Comparison of ENCODE assay signal across 17 cellular contexts in the genomic region with DNA sequence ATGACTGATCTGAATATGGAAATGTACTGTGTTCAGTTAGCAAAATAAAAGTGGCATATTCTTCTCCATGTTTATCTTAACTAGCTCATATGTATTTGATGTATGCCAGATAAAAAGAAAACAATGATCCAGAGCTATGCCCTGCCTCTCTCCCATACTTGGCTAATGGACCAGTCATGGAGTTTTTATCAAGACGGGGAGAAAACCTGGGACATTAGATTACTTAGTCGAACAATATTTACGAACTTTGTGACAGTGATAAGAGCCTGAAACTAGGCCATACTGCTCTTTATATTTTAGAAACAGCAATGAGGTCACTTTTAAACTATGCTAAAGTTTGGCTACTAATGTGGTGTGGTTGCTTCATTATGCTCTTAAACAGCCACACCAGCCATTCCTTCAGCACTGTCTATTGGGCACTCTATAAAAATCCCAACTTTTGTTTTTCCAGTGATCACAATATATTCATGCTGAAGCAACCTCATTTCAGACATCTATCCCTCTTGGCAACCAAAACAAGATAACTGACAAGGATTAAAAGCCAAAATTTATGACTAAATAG.
DNase-seq lines count a peak whose midpoint lies in the region; ATAC-seq and TF ChIP-seq lines count a peak whose summit lies in the region.
"Had no signal": no experiment of that assay in that cellular context is flagged by ENCODE, and none has a peak within 500 bp of the region (broad histone marks: within the 10 kb centered on the region; RNA-seq: fewer than 3 reads in every experiment).

No MANE protein-coding gene starts in this region.

- 77 to 83% methylated on average over 3 of the region's 3 CpGs for WGBS in GM23248 (ENCODE audit: low coverage in 1 of 2, low lambda C conversion rate in 2 of 2, missing lambda C conversion rate in 2 of 2), 2 experiments

- in situ Hi-C loops in GM23248 (cut with MboI), result no loop called here

- H3K4me2 ChIP-seq in GM23248 (ENCODE audit: unreplicated experiment) (no peak overlapping the region), fibroblast of lung (ENCODE audit: extremely low read depth, insufficient read depth, low read length) (no peak overlapping the region)
- H3K4me2 ChIP-seq: GM23338 had no signal

- H3F3A ChIP-seq in GM23248 (ENCODE audit: insufficient read depth), result no peaks in the 10 kb centered on the region

- H3K9me3 ChIP-seq in GM23248 (ENCODE audit: low read depth) (no peaks in the 10 kb centered on the region), fibroblast of lung (ENCODE audit: control insufficient read depth, insufficient read depth, low read depth, low read length) (no peaks in the 10 kb centered on the region)
- H3K9me3 ChIP-seq: BE2C had no signal

- no peak overlapping the region for H3K4me3 ChIP-seq in GM23248
- H3K4me3 ChIP-seq in fibroblast of lung (replicated peaks in 1 of 4; ENCODE audit: control extremely low read depth in 1 of 4, insufficient read depth in 1 of 4, low read depth in 3 of 4, low read length in 4 of 4), result no peak overlapping the region
- no peak overlapping the region for H3K4me3 ChIP-seq in foreskin fibroblast (ENCODE audit: low read depth in 1 of 2, low read length in 2 of 2)
- H3K4me3 ChIP-seq: GM23338 had no signal

- no peak overlapping the region for H3K27ac Mint-ChIP-seq in activated naive CD8-positive, alpha-beta T cell treated with anti-CD3 and anti-CD28 coated beads for 36 hours
- H3K27ac Mint-ChIP-seq: CD4-positive, CD25-positive, alpha-beta regulatory T cell; GM23338 had no signal

- peak; percentile 8 for DNase-seq in GM23248
- peak; percentile 9 for DNase-seq in amniotic epithelial cell (ENCODE audit: low read depth)
- DNase-seq in fibroblast of lung (ENCODE audit: low read depth in 2 of 2), result peak; percentile 21 to 30
- DNase-seq in foreskin fibroblast, result peak; percentile 24 to 59
- no peak for DNase-seq in activated naive CD8-positive, alpha-beta T cell treated with anti-CD3 and anti-CD28 coated beads for 36 hours
- no peak for DNase-seq in activated gamma-delta T cell (lab: John Stamatoyannopoulos, UW)
- DNase-seq in amniotic stem cell (lab: John Stamatoyannopoulos, UW), result no peak
- DNase-seq: BE2C; C1 segment of cervical spinal cord; CD4-positive, CD25-positive, alpha-beta regulatory T cell; CD8-positive, alpha-beta memory T cell; COR-L47; DMS 273 treated with DMSO at 0.1 percent for 48 hours; DMS53; HCEC 1CT had no signal

- H2AFZ ChIP-seq in GM23248 (no peak overlapping the region), fibroblast of lung (ENCODE audit: low read length) (no peak overlapping the region)
- H2AFZ ChIP-seq: GM23338 had no signal

- H3K36me3 Mint-ChIP-seq in activated naive CD8-positive, alpha-beta T cell treated with anti-CD3 and anti-CD28 coated beads for 36 hours, result no peaks in the 10 kb centered on the region
- H3K36me3 Mint-ChIP-seq: CD4-positive, CD25-positive, alpha-beta regulatory T cell; CD8-positive, alpha-beta memory T cell had no signal

- H3K27ac ChIP-seq in GM23248 (no peak overlapping the region), fibroblast of lung (ENCODE audit: insufficient read depth, low read length) (no peak overlapping the region)

- H3K9me2 ChIP-seq in GM23248 (ENCODE audit: insufficient read depth), result no peaks in the 10 kb centered on the region

- no peak for ATAC-seq in GM18517 (IDR thresholded peaks at IDR 0.05; ENCODE audit: unreplicated experiment)
- ATAC-seq: GM23338 had no signal

- H3K79me2 ChIP-seq in GM23248 (ENCODE audit: insufficient read depth) (no peaks in the 10 kb centered on the region), fibroblast of lung (ENCODE audit: control insufficient read depth, insufficient read depth, low read length) (no peaks in the 10 kb centered on the region)

- no peaks in the 10 kb centered on the region for H3K36me3 ChIP-seq in GM23248 (ENCODE audit: low read depth)
- H3K36me3 ChIP-seq in fibroblast of lung (ENCODE audit: control insufficient read depth, insufficient read depth, low read length), result no peaks in the 10 kb centered on the region
- H3K36me3 ChIP-seq: BE2C had no signal

- H3K4me1 ChIP-seq in GM23248 (ENCODE audit: insufficient read depth) (no peaks in the 10 kb centered on the region), fibroblast of lung (ENCODE audit: control insufficient read depth, extremely low read depth, insufficient read depth, low read length) (no peaks in the 10 kb centered on the region)

- TF ChIP-seq CTCF in fibroblast of lung (conservative IDR thresholded peaks at IDR 0.05 in 1 of 2, IDR thresholded peaks at IDR 0.05 in 1 of 2; ENCODE audit: low read depth in 1 of 2, low read length in 2 of 2), result no peak
- TF ChIP-seq CTCF in foreskin fibroblast (IDR thresholded peaks at IDR 0.05; ENCODE audit: low read depth, low read length), result no peak

- H3K9ac ChIP-seq in GM23248 (no peak overlapping the region), fibroblast of lung (ENCODE audit: insufficient read depth, low read length) (no peak overlapping the region)

- H4K20me1 ChIP-seq in GM23248 (ENCODE audit: insufficient read depth) (no peaks in the 10 kb centered on the region), fibroblast of lung (ENCODE audit: control insufficient read depth, extremely low read depth, insufficient read depth, low read length) (no peaks in the 10 kb centered on the region)

- H3K27me3 ChIP-seq in GM23248 (replicated peaks; ENCODE audit: insufficient read depth) (peaks cover 9% of the 10 kb centered on the region; the same call in 1 of the 2 replicates), fibroblast of lung (ENCODE audit: control insufficient read depth, insufficient read depth, low read length) (no peaks in the 10 kb centered on the region)
- H3K27me3 ChIP-seq: BE2C had no signal

- no peak overlapping the region for H3K4me3 Mint-ChIP-seq in activated naive CD8-positive, alpha-beta T cell treated with anti-CD3 and anti-CD28 coated beads for 36 hours
- H3K4me3 Mint-ChIP-seq: CD4-positive, CD25-positive, alpha-beta regulatory T cell; CD8-positive, alpha-beta memory T cell; GM23338 had no signal

- no peaks in the 10 kb centered on the region for H3K4me1 Mint-ChIP-seq in activated naive CD8-positive, alpha-beta T cell treated with anti-CD3 and anti-CD28 coated beads for 36 hours
- H3K4me1 Mint-ChIP-seq: CD4-positive, CD25-positive, alpha-beta regulatory T cell; CD8-positive, alpha-beta memory T cell; GM23338 had no signal

- no peaks in the 10 kb centered on the region for H3K9me3 Mint-ChIP-seq in activated naive CD8-positive, alpha-beta T cell treated with anti-CD3 and anti-CD28 coated beads for 36 hours
- H3K9me3 Mint-ChIP-seq: CD4-positive, CD25-positive, alpha-beta regulatory T cell; CD8-positive, alpha-beta memory T cell; GM23338 had no signal

- H3K27me3 Mint-ChIP-seq in activated naive CD8-positive, alpha-beta T cell treated with anti-CD3 and anti-CD28 coated beads for 36 hours, result no peaks in the 10 kb centered on the region
- H3K27me3 Mint-ChIP-seq: CD4-positive, CD25-positive, alpha-beta regulatory T cell had no signal

Comparison
In these comparisons a context has a peak if more than half of its experiments do, and no peak if none do; other contexts are left out.
1. DNase-seq: peak in GM23248 (single experiment), amniotic epithelial cell (single experiment), fibroblast of lung (2 of 2) and foreskin fibroblast (2 of 2); none in activated naive CD8-positive, alpha-beta T cell treated with anti-CD3 and anti-CD28 coated beads for 36 hours (single experiment), activated gamma-delta T cell (single experiment) and amniotic stem cell (single experiment).